18 cellular contexts compared by ENCODE assay signal in the genomic region with DNA sequence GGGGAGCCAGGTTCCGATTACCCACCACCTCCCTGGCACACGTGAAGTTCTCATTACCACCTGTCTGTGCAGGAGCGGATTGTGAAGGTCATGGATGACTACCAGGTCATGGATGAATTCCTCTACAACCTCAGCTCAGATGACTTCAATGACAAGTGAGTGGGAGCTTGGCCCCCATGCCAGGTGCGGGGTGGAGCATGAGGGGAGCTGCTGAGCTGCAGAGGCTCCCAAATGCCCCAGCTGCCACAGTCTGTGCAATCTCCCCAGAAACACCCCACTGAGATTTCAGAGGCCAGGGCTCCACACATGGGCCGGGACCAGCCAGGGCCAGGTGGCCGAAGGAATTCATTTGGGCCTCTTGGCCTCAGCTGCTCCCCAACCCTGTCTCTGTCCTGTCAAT. TPM values are rescaled to one million over a fixed set of nuclear protein-coding genes. Genes with fewer than 3 reads are reported as not detected.
DNase-seq lines count a peak whose midpoint lies in the region; ATAC-seq and TF ChIP-seq lines count a peak whose summit lies in the region.
"Had no signal": no experiment of that assay in that cellular context is flagged by ENCODE, and none has a peak within 500 bp of the region (broad histone marks: within the 10 kb centered on the region; RNA-seq: fewer than 3 reads in every experiment).

No MANE protein-coding gene starts in this region.

- WGBS in heart left ventricle, 4 donors: 88 to 95% (median 93%) methylated on average over 6 of the region's 6 CpGs
- 28 to 72% methylated on average over 3 to 6 of the region's 6 CpGs for WGBS in thyroid gland, 2 donors

- H3K27ac ChIP-seq in heart left ventricle (no peak overlapping the region), thyroid gland (no peak overlapping the region)
- H3K27ac ChIP-seq: A549 had no signal

- no peaks in the 10 kb centered on the region for H3K9me3 ChIP-seq in heart left ventricle
- no peaks in the 10 kb centered on the region for H3K9me3 ChIP-seq in thyroid gland
- H3K9me3 ChIP-seq: A549 had no signal

- peaks cover 0 to 22% (median 6%) of the 10 kb centered on the region in 12 donors for H3K4me1 ChIP-seq in heart left ventricle
- peaks cover 0 to 9% of the 10 kb centered on the region in 2 donors for H3K4me1 ChIP-seq in thyroid gland
- H3K4me1 ChIP-seq: A549 had no signal

- intact Hi-C loops in heart left ventricle (cut with DNase I) (no loop called here), cardiac septum (cut with DNase I) (no loop called here), thyroid gland (cut with DNase I) (no loop called here)
- intact Hi-C loops in activated CD4-positive, alpha-beta T cell treated with anti-CD3 and anti-CD28 coated beads, Interleukin-2, amount 10 ng/mL, durations not matched to agents 24 days and 14 days (cut with micrococcal nuclease): no loop called here

- DNase-seq in heart left ventricle: peak in 3 of 5 donors; percentile 6 to 33 (median 12)
- no peak for DNase-seq in cardiac septum (ENCODE audit: low spot score)
- DNase-seq in NCI-H345 (lab: John Stamatoyannopoulos, UW): peak; percentile 75
- peak; percentile 90 for DNase-seq in left kidney (ENCODE audit: low read depth, low spot score)
- peak; percentile 54 to 69 for DNase-seq in thyroid gland
- DNase-seq in activated CD4-positive, alpha-beta T cell treated with anti-CD3 and anti-CD28 coated beads, Interleukin-2, amount 10 ng/mL, durations not matched to agents 24 days and 14 days: no peak
- DNase-seq in NCI-H1417 treated with DMSO at 0.1 percent for 48 hours (lab: John Stamatoyannopoulos, UW): no peak
- DNase-seq in stimulated activated naive CD4-positive, alpha-beta T cell treated with Interleukin-2 at 50 U/mL for 16 hours (lab: John Stamatoyannopoulos, UW): no peak
- DNase-seq: Calu3; CD4-positive, CD25-positive, alpha-beta regulatory T cell; HFFc6; KBM-7; NCI-H1105 treated with DMSO at 0.1 percent for 48 hours; NCI-H2029 treated with DMSO at 0.1 percent for 48 hours; NCI-H446; NCI-H774; SIG-M5 had no signal

- no peaks in the 10 kb centered on the region for H3K4me1 Mint-ChIP-seq in activated CD4-positive, alpha-beta T cell treated with anti-CD3 and anti-CD28 coated beads, Interleukin-2, amount 10 ng/mL, durations not matched to agents 24 days and 14 days
- H3K4me1 Mint-ChIP-seq: CD4-positive, CD25-positive, alpha-beta regulatory T cell had no signal

- H3K36me3 ChIP-seq in heart left ventricle: peaks cover 0 to 62% (median 16%) of the 10 kb centered on the region in 9 donors
- no peaks in the 10 kb centered on the region for H3K36me3 ChIP-seq in thyroid gland

- no peaks in the 10 kb centered on the region for H3K9me3 Mint-ChIP-seq in activated CD4-positive, alpha-beta T cell treated with anti-CD3 and anti-CD28 coated beads, Interleukin-2, amount 10 ng/mL, durations not matched to agents 24 days and 14 days
- H3K9me3 Mint-ChIP-seq: CD4-positive, CD25-positive, alpha-beta regulatory T cell; HFFc6 had no signal

- peaks cover 12% of the 10 kb centered on the region for H3K36me3 Mint-ChIP-seq in activated CD4-positive, alpha-beta T cell treated with anti-CD3 and anti-CD28 coated beads, Interleukin-2, amount 10 ng/mL, durations not matched to agents 24 days and 14 days (ENCODE audit: low read depth)

- H3K27me3 Mint-ChIP-seq in activated CD4-positive, alpha-beta T cell treated with anti-CD3 and anti-CD28 coated beads, Interleukin-2, amount 10 ng/mL, durations not matched to agents 24 days and 14 days: no peaks in the 10 kb centered on the region
- H3K27me3 Mint-ChIP-seq: CD4-positive, CD25-positive, alpha-beta regulatory T cell had no signal

- no peak for TF ChIP-seq POLR2A in heart left ventricle (IDR thresholded peaks at IDR 0.05)
- TF ChIP-seq POLR2A in thyroid gland (IDR thresholded peaks at IDR 0.05): no peak

- H3K4me3 Mint-ChIP-seq in activated CD4-positive, alpha-beta T cell treated with anti-CD3 and anti-CD28 coated beads, Interleukin-2, amount 10 ng/mL, durations not matched to agents 24 days and 14 days: no peak overlapping the region
- H3K4me3 Mint-ChIP-seq: CD4-positive, CD25-positive, alpha-beta regulatory T cell; HFFc6 had no signal

- H3K4me3 ChIP-seq in heart left ventricle (no peak overlapping the region), thyroid gland (replicated peaks in 1 of 3) (no peak overlapping the region)
- H3K4me3 ChIP-seq: A549 had no signal

- ATAC-seq in heart left ventricle: no peak
- ATAC-seq: A549 had no signal

- no peak overlapping the region for H3K27ac Mint-ChIP-seq in activated CD4-positive, alpha-beta T cell treated with anti-CD3 and anti-CD28 coated beads, Interleukin-2, amount 10 ng/mL, durations not matched to agents 24 days and 14 days
- H3K27ac Mint-ChIP-seq: CD4-positive, CD25-positive, alpha-beta regulatory T cell; HFFc6 had no signal

- H3K27me3 ChIP-seq in heart left ventricle (no peaks in the 10 kb centered on the region), thyroid gland (no peaks in the 10 kb centered on the region)

- no peak for TF ChIP-seq CTCF in heart left ventricle (IDR thresholded peaks at IDR 0.05)
- no peak for TF ChIP-seq CTCF in thyroid gland (IDR thresholded peaks at IDR 0.05)

RNA-seq across cellular contexts. Expression of a gene that starts 34.3 kb away (rescaled TPM):
- total RNA-seq in heart left ventricle (1 to 10 TPM in 8 of 9 donors, under 1 TPM in 1; 0.95 to 6.6 (median 2.8) TPM), cardiac septum (4.2 TPM), thyroid gland (10 to 100 TPM in 1 of 4 donors, 1 to 10 TPM in 3; 4.6 to 14.2 (median 7.5) TPM)
- 1 to 10 TPM; 1.2 to 3.8 TPM for polyA plus RNA-seq in heart left ventricle
- total RNA-seq in activated CD4-positive, alpha-beta T cell treated with anti-CD3 and anti-CD28 coated beads, Interleukin-2, amount 10 ng/mL, durations not matched to agents 24 days and 14 days: 9.9 and 10.6 TPM in 2 replicates

RNA-seq across cellular contexts. Expression of a gene that starts 59.4 kb away (rescaled TPM):
- total RNA-seq in heart left ventricle: 10 to 100 TPM; 50.0 to 75.9 (median 55.1) TPM
- polyA plus RNA-seq in heart left ventricle: 10 to 100 TPM; 40.3 to 78.9 TPM
- total RNA-seq in cardiac septum: 53.0 TPM
- 10 to 100 TPM; 66.7 to 78.4 (median 73.8) TPM for total RNA-seq in thyroid gland
- total RNA-seq in activated CD4-positive, alpha-beta T cell treated with anti-CD3 and anti-CD28 coated beads, Interleukin-2, amount 10 ng/mL, durations not matched to agents 24 days and 14 days: 101 and 102 TPM in 2 replicates

Comparison
In these comparisons a context has a peak if more than half of its experiments do, and no peak if none do; other contexts are left out.
1. DNase-seq: peak in heart left ventricle (3 of 5), NCI-H345 (single experiment), left kidney (single experiment) and thyroid gland (2 of 2); none in cardiac septum (single experiment), activated CD4-positive, alpha-beta T cell treated with anti-CD3 and anti-CD28 coated beads, Interleukin-2, amount 10 ng/mL, durations not matched to agents 24 days and 14 days (single experiment), NCI-H1417 treated with DMSO at 0.1 percent for 48 hours (single experiment) and stimulated activated naive CD4-positive, alpha-beta T cell treated with Interleukin-2 at 50 U/mL for 16 hours (single experiment).